30 cellular contexts compared by ENCODE assay signal in genomic region chr7:107551936-107552335, GRCh38.
"Had no signal": no experiment of that assay in that cellular context is flagged by ENCODE, and none has a peak within 500 bp of the region (broad histone marks: within the 10 kb centered on the region; RNA-seq: fewer than 3 reads in every experiment).

No MANE protein-coding gene starts in this region.

- H3K9me3 ChIP-seq: adrenal gland, ascending aorta, esophagus squamous epithelium, gastrocnemius medialis, neutrophil, ovary, right lobe of liver, tibial nerve had no signal

- ATAC-seq: activated CD8-positive, alpha-beta T cell treated with anti-CD3 and anti-CD28 coated beads for 36 hours; activated naive CD4-positive, alpha-beta T cell treated with anti-CD3 and anti-CD28 coated beads, Interleukin-2, amount 50 U/mL, for 72 hours; activated T-cell treated with anti-CD3 and anti-CD28 coated beads, Interleukin-2, amount 50 U/mL, for 4 hours; activated T-helper 17 cell treated with anti-CD3 and anti-CD28 coated beads, Interleukin-2, amount 50 U/mL, for 72 hours; gastrocnemius medialis; left cardiac atrium; left ventricle myocardium superior; right lobe of liver had no signal

- H3K27me3 ChIP-seq: adrenal gland, ascending aorta, brain microvascular endothelial cell, esophagus squamous epithelium, gastrocnemius medialis, neutrophil, ovary, right lobe of liver, tibial nerve had no signal

- H3K27ac ChIP-seq: adrenal gland, ascending aorta, brain microvascular endothelial cell, esophagus squamous epithelium, gastrocnemius medialis, neutrophil, ovary, right lobe of liver, tibial nerve had no signal

- H3K4me3 ChIP-seq: adrenal gland, ascending aorta, esophagus squamous epithelium, gastrocnemius medialis, ovary, right lobe of liver, tibial nerve had no signal

- H3K27ac Mint-ChIP-seq: activated B cell treated with CpG ODN at 0.5 μM for 24 hours; activated CD8-positive, alpha-beta T cell treated with anti-CD3 and anti-CD28 coated beads for 36 hours; activated naive CD4-positive, alpha-beta T cell treated with anti-CD3 and anti-CD28 coated beads, Interleukin-2, amount 50 U/mL, for 72 hours; activated T-helper 17 cell treated with anti-CD3 and anti-CD28 coated beads, Interleukin-2, amount 50 U/mL, for 72 hours; mesothelial cell of epicardium; nephron progenitor cell; progenitor cell of endocrine pancreas; T-helper 2 cell treated with Interferon-gamma antibody and Interleukin-4, amounts not matched to agents 5 μg/mL and 100 μg/mL, for 36 hours had no signal

- H3K4me3 Mint-ChIP-seq: activated B cell treated with CpG ODN at 0.5 μM for 24 hours; activated CD8-positive, alpha-beta T cell treated with anti-CD3 and anti-CD28 coated beads for 36 hours; activated T-cell treated with anti-CD3 and anti-CD28 coated beads, Interleukin-2, amount 50 U/mL, for 4 hours; activated T-helper 17 cell treated with anti-CD3 and anti-CD28 coated beads, Interleukin-2, amount 50 U/mL, for 72 hours; mesothelial cell of epicardium; naive B cell; nephron progenitor cell; T-helper 2 cell treated with Interferon-gamma antibody and Interleukin-4, amounts not matched to agents 5 μg/mL and 100 μg/mL, for 36 hours had no signal

- H3K27me3 Mint-ChIP-seq: activated B cell treated with CpG ODN at 0.5 μM for 24 hours; activated CD8-positive, alpha-beta T cell treated with anti-CD3 and anti-CD28 coated beads for 36 hours; activated T-helper 17 cell treated with anti-CD3 and anti-CD28 coated beads, Interleukin-2, amount 50 U/mL, for 72 hours; naive B cell; progenitor cell of endocrine pancreas had no signal

- H3K4me1 ChIP-seq: ascending aorta, esophagus squamous epithelium, gastrocnemius medialis, right lobe of liver, tibial nerve had no signal

- H3K36me3 ChIP-seq: adrenal gland, ovary had no signal

- DNase-seq: activated B cell treated with CpG ODN at 0.5 μM for 24 hours; activated CD4-positive, alpha-beta T cell treated with anti-CD3 and anti-CD28 coated beads, Interleukin-2, amount 50 U/mL, for 1 hour; activated CD8-positive, alpha-beta T cell treated with anti-CD3 and anti-CD28 coated beads for 36 hours; activated gamma-delta T cell treated with Interleukin-2 at 50 U/mL for 16 hours; activated T-cell treated with anti-CD3 and anti-CD28 coated beads, Interleukin-2, amount 50 U/mL, for 4 hours; adrenal gland; brain microvascular endothelial cell; caudate nucleus; dermis blood vessel endothelial cell; effector CD4-positive, alpha-beta T cell; esophagus squamous epithelium; gastrocnemius medialis; glutamatergic neuron; left cardiac atrium; left ventricle myocardium superior; naive B cell; nephron progenitor cell; ovary; right lobe of liver; stimulated activated CD4-positive, alpha-beta T cell treated with anti-CD3 and anti-CD28 coated beads, Interleukin-2, amount 100 ng/mL, for 48 hours; stimulated activated naive CD4-positive, alpha-beta T cell treated with Interleukin-2 at 50 U/mL for 16 hours; T-helper 1 cell had no signal

- H3K4me1 Mint-ChIP-seq: mesothelial cell of epicardium, nephron progenitor cell had no signal

- H3K9me3 Mint-ChIP-seq: activated B cell treated with CpG ODN at 0.5 μM for 24 hours; activated CD8-positive, alpha-beta T cell treated with anti-CD3 and anti-CD28 coated beads for 36 hours; activated T-helper 17 cell treated with anti-CD3 and anti-CD28 coated beads, Interleukin-2, amount 50 U/mL, for 72 hours had no signal
